ENCODE assay signal across 19 cellular contexts in genomic region chr5:137960141-137960540, GRCh38.
DNase-seq lines count a peak whose midpoint lies in the region; ATAC-seq and TF ChIP-seq lines count a peak whose summit lies in the region.
"Had no signal": no experiment of that assay in that cellular context is flagged by ENCODE, and none has a peak within 500 bp of the region (broad histone marks: within the 10 kb centered on the region; RNA-seq: fewer than 3 reads in every experiment).

No MANE protein-coding gene starts in this region.

- DNase-seq in natural killer cell (no peak), cerebellum (ENCODE audit: low spot score) (peak; percentile 6), immature natural killer cell (no peak), superior temporal gyrus (ENCODE audit: extremely low spot score) (peak; percentile 56), SW480 (ENCODE audit: low spot score) (no peak), NCI-H2171 (lab: John Stamatoyannopoulos, UW) (no peak), hypothalamus (lab: John Stamatoyannopoulos, UW) (no peak)
- DNase-seq in natural killer cell treated with Interleukin-12 subunit alpha and Interleukin-12 subunit beta and Interleukin-15 and Interleukin-18, amount 100 ng/mL, for 72 hours (ENCODE audit: low spot score): no peak
- DNase-seq: DMS53; EL; IMR-90; MV-4-11; NCI-H1417; NCI-H1694 treated with DMSO at 0.1 percent for 48 hours; NCI-H774; NK-92 treated with Interleukin-12 subunit alpha and Interleukin-12 subunit beta, amount 100 ng/mL, for 24 hours had no signal

- peaks cover 7% of the 10 kb centered on the region for H3K36me3 Mint-ChIP-seq in natural killer cell
- peaks cover 24% of the 10 kb centered on the region for H3K36me3 Mint-ChIP-seq in natural killer cell treated with Interleukin-12 subunit alpha and Interleukin-12 subunit beta and Interleukin-15 and Interleukin-18, amount 100 ng/mL, for 72 hours
- peaks cover 12 to 16% (median 13%) of the 10 kb centered on the region in 3 donors for H3K36me3 Mint-ChIP-seq in immature natural killer cell

- H3K27ac Mint-ChIP-seq in natural killer cell: peak overlapping the region; percentile 30 to 31
- no peak overlapping the region for H3K27ac Mint-ChIP-seq in natural killer cell treated with Interleukin-12 subunit alpha and Interleukin-12 subunit beta and Interleukin-15 and Interleukin-18, amount 100 ng/mL, for 72 hours
- peak overlapping the region in 4 of 6 donors; percentile 7 to 57 (median 51) for H3K27ac Mint-ChIP-seq in immature natural killer cell
- H3K27ac Mint-ChIP-seq: B cell had no signal

- H3K9me3 Mint-ChIP-seq in natural killer cell (no peaks in the 10 kb centered on the region), immature natural killer cell (peaks cover 0 to 1% (median 0%) of the 10 kb centered on the region in 6 donors)
- H3K9me3 Mint-ChIP-seq in natural killer cell treated with Interleukin-12 subunit alpha and Interleukin-12 subunit beta and Interleukin-15 and Interleukin-18, amount 100 ng/mL, for 72 hours: no peaks in the 10 kb centered on the region
- H3K9me3 Mint-ChIP-seq: CD14-positive monocyte had no signal

- TF ChIP-seq CTCF in natural killer cell (IDR thresholded peaks at IDR 0.05): no peak

- H3K27me3 Mint-ChIP-seq in natural killer cell (ENCODE audit: low read depth in 2 of 2) (no peaks in the 10 kb centered on the region), immature natural killer cell (ENCODE audit: low read depth in 3 of 3) (no peaks in the 10 kb centered on the region)
- no peaks in the 10 kb centered on the region for H3K27me3 Mint-ChIP-seq in natural killer cell treated with Interleukin-12 subunit alpha and Interleukin-12 subunit beta and Interleukin-15 and Interleukin-18, amount 100 ng/mL, for 72 hours
- H3K27me3 Mint-ChIP-seq: B cell had no signal

- no peak for ATAC-seq in natural killer cell
- no peak for ATAC-seq in natural killer cell treated with Interleukin-12 subunit alpha and Interleukin-12 subunit beta and Interleukin-15 and Interleukin-18, amount 100 ng/mL, for 72 hours
- ATAC-seq: A549 had no signal

- H3K4me3 Mint-ChIP-seq in natural killer cell (no peak overlapping the region), immature natural killer cell (no peak overlapping the region)
- no peak overlapping the region for H3K4me3 Mint-ChIP-seq in natural killer cell treated with Interleukin-12 subunit alpha and Interleukin-12 subunit beta and Interleukin-15 and Interleukin-18, amount 100 ng/mL, for 72 hours
- H3K4me3 Mint-ChIP-seq: B cell, CD14-positive monocyte had no signal

- intact Hi-C loops in natural killer cell (cut with micrococcal nuclease): no loop called here

- H3K4me1 Mint-ChIP-seq in natural killer cell (peaks cover 12 to 33% of the 10 kb centered on the region in 2 donors), immature natural killer cell (peaks cover 3 to 17% of the 10 kb centered on the region in 2 donors)
- peaks cover 0 to 4% of the 10 kb centered on the region in 2 donors for H3K4me1 Mint-ChIP-seq in natural killer cell treated with Interleukin-12 subunit alpha and Interleukin-12 subunit beta and Interleukin-15 and Interleukin-18, amount 100 ng/mL, for 72 hours (ENCODE audit: low read depth in 2 of 2)
- H3K4me1 Mint-ChIP-seq: B cell, CD14-positive monocyte had no signal

Comparison
In these comparisons a context has a peak if more than half of its experiments do, and no peak if none do; other contexts are left out.
1. H3K27ac Mint-ChIP-seq: peak in natural killer cell (2 of 2) and immature natural killer cell (4 of 6); none in natural killer cell treated with Interleukin-12 subunit alpha and Interleukin-12 subunit beta and Interleukin-15 and Interleukin-18, amount 100 ng/mL, for 72 hours (0 of 2).
2. DNase-seq: peak in cerebellum (single experiment) and superior temporal gyrus (single experiment); none in natural killer cell (single experiment), natural killer cell treated with Interleukin-12 subunit alpha and Interleukin-12 subunit beta and Interleukin-15 and Interleukin-18, amount 100 ng/mL, for 72 hours (single experiment), immature natural killer cell (0 of 3), SW480 (single experiment), NCI-H2171 (single experiment) and hypothalamus (0 of 51).